In the genomic region with DNA sequence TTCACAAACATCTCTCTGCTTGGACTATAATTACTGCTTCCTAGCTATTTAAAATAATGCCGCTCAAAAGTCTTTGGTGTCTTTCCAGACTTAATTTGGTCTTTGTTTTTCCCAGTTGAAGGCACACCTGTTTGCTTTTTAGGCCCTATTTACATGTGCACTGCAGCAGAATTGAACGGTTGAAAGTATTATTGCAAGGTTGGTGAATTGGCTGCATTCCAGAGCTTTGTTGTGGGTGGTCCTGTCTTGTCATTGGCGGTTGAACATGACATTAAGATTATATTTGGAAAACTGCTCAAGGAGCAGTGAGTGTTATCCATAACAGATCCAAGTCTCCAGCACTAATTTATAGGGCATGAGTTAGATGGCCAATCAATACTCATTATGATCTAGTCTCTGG, we compare ENCODE assay signal across 23 cellular contexts.
"Had no signal": no experiment of that assay in that cellular context is flagged by ENCODE, and none has a peak within 500 bp of the region (broad histone marks: within the 10 kb centered on the region; RNA-seq: fewer than 3 reads in every experiment).

No MANE protein-coding gene starts in this region.

- DNase-seq: activated B cell treated with CpG ODN at 0.5 μM for 24 hours; activated CD4-positive, alpha-beta T cell treated with anti-CD3 and anti-CD28 coated beads for 36 hours; activated CD4-positive, alpha-beta T cell treated with anti-CD3 and anti-CD28 coated beads, Interleukin-2, amount 50 U/mL, for 4 hours; activated CD8-positive, alpha-beta memory T cell treated with anti-CD3 and anti-CD28 coated beads for 24 hours; activated CD8-positive, alpha-beta memory T cell treated with anti-CD3 and anti-CD28 coated beads, Interleukin-2, amount 50 U/mL, for 4 hours; activated naive CD4-positive, alpha-beta T cell; activated naive CD8-positive, alpha-beta T cell treated with anti-CD3 and anti-CD28 coated beads for 36 hours; activated T-cell treated with anti-CD3 and anti-CD28 coated beads, Interleukin-2, amount 50 U/mL, for 4 hours; central memory CD4-positive, alpha-beta T cell; colonic mucosa; dorsolateral prefrontal cortex; esophagus squamous epithelium; gastrocnemius medialis; head of caudate nucleus; left ventricle myocardium superior; mammary epithelial cell; naive thymus-derived CD8-positive, alpha-beta T cell; stimulated activated CD4-positive, alpha-beta T cell treated with anti-CD3 and anti-CD28 coated beads, Interleukin-15, amount 100 ng/mL, for 24 hours; stomach; transverse colon had no signal

- H3K9me3 ChIP-seq: colonic mucosa, esophagus squamous epithelium, gastrocnemius medialis, stomach, suprapubic skin, transverse colon had no signal

- H3K27me3 ChIP-seq: colonic mucosa, dorsolateral prefrontal cortex, esophagus squamous epithelium, gastrocnemius medialis, neural progenitor cell, stomach, suprapubic skin, transverse colon had no signal

- H2AFZ ChIP-seq: neural progenitor cell had no signal

- H3K36me3 ChIP-seq: colonic mucosa, esophagus squamous epithelium, gastrocnemius medialis, neural progenitor cell, stomach, suprapubic skin, transverse colon had no signal

- H3K4me3 ChIP-seq: colonic mucosa, dorsolateral prefrontal cortex, esophagus squamous epithelium, gastrocnemius medialis, neural progenitor cell, smooth muscle cell, stomach, suprapubic skin, transverse colon had no signal

- H3K27ac ChIP-seq: colonic mucosa, dorsolateral prefrontal cortex, esophagus squamous epithelium, gastrocnemius medialis, neural progenitor cell, stomach, suprapubic skin, transverse colon had no signal

- H3K9ac ChIP-seq: neural progenitor cell had no signal

- H3K4me1 ChIP-seq: colonic mucosa, esophagus squamous epithelium, gastrocnemius medialis, neural progenitor cell, stomach, suprapubic skin, transverse colon had no signal

- H3K4me2 ChIP-seq: neural progenitor cell, smooth muscle cell had no signal
